Comparison of ENCODE assay signal across 1 cellular context in genomic region chr17:42414782-42415409, GRCh38.
TF ChIP-seq lines count a peak whose summit lies in the region.

No MANE protein-coding gene starts in this region.

TF ChIP-seq in GM23338, 12 proteins besides CTCF, POLR2A, EP300 and RAD21 (continued from another document):
- TF ChIP-seq ETS1 (IDR thresholded peaks at IDR 0.05): no peak
- TF ChIP-seq, protein P1, sequence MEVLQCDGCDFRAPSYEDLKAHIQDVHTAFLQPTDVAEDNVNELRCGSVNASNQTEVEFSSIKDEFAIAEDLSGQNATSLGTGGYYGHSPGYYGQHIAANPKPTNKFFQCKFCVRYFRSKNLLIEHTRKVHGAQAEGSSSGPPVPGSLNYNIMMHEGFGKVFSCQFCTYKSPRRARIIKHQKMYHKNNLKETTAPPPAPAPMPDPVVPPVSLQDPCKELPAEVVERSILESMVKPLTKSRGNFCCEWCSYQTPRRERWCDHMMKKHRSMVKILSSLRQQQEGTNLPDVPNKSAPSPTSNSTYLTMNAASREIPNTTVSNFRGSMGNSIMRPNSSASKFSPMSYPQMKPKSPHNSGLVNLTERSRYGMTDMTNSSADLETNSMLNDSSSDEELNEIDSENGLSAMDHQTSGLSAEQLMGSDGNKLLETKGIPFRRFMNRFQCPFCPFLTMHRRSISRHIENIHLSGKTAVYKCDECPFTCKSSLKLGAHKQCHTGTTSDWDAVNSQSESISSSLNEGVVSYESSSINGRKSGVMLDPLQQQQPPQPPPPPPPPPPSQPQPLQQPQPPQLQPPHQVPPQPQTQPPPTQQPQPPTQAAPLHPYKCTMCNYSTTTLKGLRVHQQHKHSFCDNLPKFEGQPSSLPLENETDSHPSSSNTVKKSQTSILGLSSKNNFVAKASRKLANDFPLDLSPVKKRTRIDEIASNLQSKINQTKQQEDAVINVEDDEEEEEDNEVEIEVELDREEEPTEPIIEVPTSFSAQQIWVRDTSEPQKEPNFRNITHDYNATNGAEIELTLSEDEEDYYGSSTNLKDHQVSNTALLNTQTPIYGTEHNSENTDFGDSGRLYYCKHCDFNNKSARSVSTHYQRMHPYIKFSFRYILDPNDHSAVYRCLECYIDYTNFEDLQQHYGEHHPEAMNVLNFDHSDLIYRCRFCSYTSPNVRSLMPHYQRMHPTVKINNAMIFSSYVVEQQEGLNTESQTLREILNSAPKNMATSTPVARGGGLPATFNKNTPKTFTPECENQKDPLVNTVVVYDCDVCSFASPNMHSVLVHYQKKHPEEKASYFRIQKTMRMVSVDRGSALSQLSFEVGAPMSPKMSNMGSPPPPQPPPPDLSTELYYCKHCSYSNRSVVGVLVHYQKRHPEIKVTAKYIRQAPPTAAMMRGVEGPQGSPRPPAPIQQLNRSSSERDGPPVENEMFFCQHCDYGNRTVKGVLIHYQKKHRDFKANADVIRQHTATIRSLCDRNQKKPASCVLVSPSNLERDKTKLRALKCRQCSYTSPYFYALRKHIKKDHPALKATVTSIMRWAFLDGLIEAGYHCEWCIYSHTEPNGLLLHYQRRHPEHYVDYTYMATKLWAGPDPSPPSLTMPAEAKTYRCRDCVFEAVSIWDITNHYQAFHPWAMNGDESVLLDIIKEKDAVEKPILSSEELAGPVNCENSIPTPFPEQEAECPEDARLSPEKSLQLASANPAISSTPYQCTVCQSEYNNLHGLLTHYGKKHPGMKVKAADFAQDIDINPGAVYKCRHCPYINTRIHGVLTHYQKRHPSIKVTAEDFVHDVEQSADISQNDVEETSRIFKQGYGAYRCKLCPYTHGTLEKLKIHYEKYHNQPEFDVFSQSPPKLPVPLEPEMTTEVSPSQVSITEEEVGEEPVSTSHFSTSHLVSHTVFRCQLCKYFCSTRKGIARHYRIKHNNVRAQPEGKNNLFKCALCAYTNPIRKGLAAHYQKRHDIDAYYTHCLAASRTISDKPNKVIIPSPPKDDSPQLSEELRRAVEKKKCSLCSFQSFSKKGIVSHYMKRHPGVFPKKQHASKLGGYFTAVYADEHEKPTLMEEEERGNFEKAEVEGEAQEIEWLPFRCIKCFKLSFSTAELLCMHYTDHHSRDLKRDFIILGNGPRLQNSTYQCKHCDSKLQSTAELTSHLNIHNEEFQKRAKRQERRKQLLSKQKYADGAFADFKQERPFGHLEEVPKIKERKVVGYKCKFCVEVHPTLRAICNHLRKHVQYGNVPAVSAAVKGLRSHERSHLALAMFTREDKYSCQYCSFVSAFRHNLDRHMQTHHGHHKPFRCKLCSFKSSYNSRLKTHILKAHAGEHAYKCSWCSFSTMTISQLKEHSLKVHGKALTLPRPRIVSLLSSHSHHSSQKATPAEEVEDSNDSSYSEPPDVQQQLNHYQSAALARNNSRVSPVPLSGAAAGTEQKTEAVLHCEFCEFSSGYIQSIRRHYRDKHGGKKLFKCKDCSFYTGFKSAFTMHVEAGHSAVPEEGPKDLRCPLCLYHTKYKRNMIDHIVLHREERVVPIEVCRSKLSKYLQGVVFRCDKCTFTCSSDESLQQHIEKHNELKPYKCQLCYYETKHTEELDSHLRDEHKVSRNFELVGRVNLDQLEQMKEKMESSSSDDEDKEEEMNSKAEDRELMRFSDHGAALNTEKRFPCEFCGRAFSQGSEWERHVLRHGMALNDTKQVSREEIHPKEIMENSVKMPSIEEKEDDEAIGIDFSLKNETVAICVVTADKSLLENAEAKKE (CRISPR knock-in tag; IDR thresholded peaks at IDR 0.05): no peak
